6 cellular contexts compared by ENCODE assay signal in genomic region chr4:139483000-139483399, GRCh38.
"Had no signal": no experiment of that assay in that cellular context is flagged by ENCODE, and none has a peak within 500 bp of the region (broad histone marks: within the 10 kb centered on the region; RNA-seq: fewer than 3 reads in every experiment).

No MANE protein-coding gene starts in this region.

- H3K27ac Mint-ChIP-seq: GM23338, H9 had no signal

- H3K4me1 Mint-ChIP-seq: GM23338, H9, IgD-negative memory B cell had no signal

- H3K9me3 Mint-ChIP-seq: GM23338, H9, IgD-negative memory B cell had no signal

- H3K36me3 Mint-ChIP-seq: IgD-negative memory B cell had no signal

- DNase-seq: H9, HCEC 1CT, KBM-7 had no signal

- H3K4me3 Mint-ChIP-seq: GM23338, H9, IgD-negative memory B cell had no signal

- H3K27me3 Mint-ChIP-seq: IgD-negative memory B cell had no signal

- ATAC-seq: GM23338, HepG2 had no signal
